Comparison of ENCODE assay signal across 8 cellular contexts in genomic region chr1:45803299-45803780, GRCh38. TPM values are rescaled to one million over a fixed set of nuclear protein-coding genes. Genes with fewer than 3 reads are reported as not detected.
DNase-seq lines count a peak whose midpoint lies in the region; ATAC-seq, FAIRE-seq and TF ChIP-seq lines count a peak whose summit lies in the region.

Gene MAST2 (plus strand): TSS chr1:45803612. CDS start chr1:45803896, 284 bp downstream.

- intact Hi-C loops in naive thymus-derived CD4-positive, alpha-beta T cell (cut with micrococcal nuclease): loop anchor here (1.0 to 10.0 kb wide), 11 partner anchors 19 to 499 kb away; partner anchors contain the start of genes CCDC163 (in 2 of the 2), IPP (in 2 of the 2), MMACHC (in 2 of the 2) and GPBP1L1 (in 1 of the 2)

- CTCF ChIA-PET in naive thymus-derived CD4-positive, alpha-beta T cell (lab: Charles Lee): no interaction called here

- H3K4me3 ChIP-seq in KMS-11 (IDR thresholded peaks at IDR 0.05; ENCODE audit: insufficient read depth, low read depth, low read length): peak within 1 kb of the TSS; percentile 83
- H3K4me3 ChIP-seq in fibroblast of lung (replicated peaks in 1 of 4; ENCODE audit: control extremely low read depth in 1 of 4, insufficient read depth in 1 of 4, low read depth in 3 of 4, low read length in 4 of 4): peak within 1 kb of the TSS; percentile 65 to 94 (median 76)
- H3K4me3 ChIP-seq in naive thymus-derived CD4-positive, alpha-beta T cell (ENCODE audit: low read length): peak within 1 kb of the TSS; percentile 65

- peak within 1 kb of the TSS; percentile 100 for H3K4me2 ChIP-seq in KMS-11
- peak within 1 kb of the TSS; percentile 94 for H3K4me2 ChIP-seq in fibroblast of lung (ENCODE audit: extremely low read depth, insufficient read depth, low read length)

- H3K4me1 ChIP-seq in KMS-11 (ENCODE audit: low read depth, poor library complexity, severe bottlenecking) (peaks cover 27% of the 10 kb centered on the region), fibroblast of lung (ENCODE audit: control insufficient read depth, extremely low read depth, insufficient read depth, low read length) (peaks cover 8% of the 10 kb centered on the region)
- peaks cover 0 to 7% of the 10 kb centered on the region in 2 donors for H3K4me1 ChIP-seq in naive thymus-derived CD4-positive, alpha-beta T cell (ENCODE audit: control insufficient read depth in 2 of 2, insufficient read depth in 2 of 2, low read length in 2 of 2)

- peak within 1 kb of the TSS; percentile 94 for H2AFZ ChIP-seq in KMS-11 (ENCODE audit: low read depth)
- H2AFZ ChIP-seq in fibroblast of lung (ENCODE audit: low read length): peak within 1 kb of the TSS; percentile 63

- peak within 1 kb of the TSS; percentile 57 for H3K27ac ChIP-seq in KMS-11
- peak within 1 kb of the TSS; percentile 88 for H3K27ac ChIP-seq in fibroblast of lung (ENCODE audit: insufficient read depth, low read length)
- peak within 1 kb of the TSS; percentile 41 for H3K27ac ChIP-seq in naive thymus-derived CD4-positive, alpha-beta T cell (ENCODE audit: low read depth, low read length)

- H3K36me3 ChIP-seq in KMS-11 (ENCODE audit: insufficient read depth): no peaks in the 10 kb centered on the region
- H3K36me3 ChIP-seq in fibroblast of lung (ENCODE audit: control insufficient read depth, insufficient read depth, low read length): peaks cover 2% of the 10 kb centered on the region
- no peaks in the 10 kb centered on the region for H3K36me3 ChIP-seq in naive thymus-derived CD4-positive, alpha-beta T cell (ENCODE audit: control insufficient read depth in 2 of 3, insufficient read depth in 3 of 3, low read length in 3 of 3)

- TF ChIP-seq CTCF in KMS-11 (conservative IDR thresholded peaks at IDR 0.05; ENCODE audit: low read depth, low read length) (no peak), fibroblast of lung (conservative IDR thresholded peaks at IDR 0.05 in 1 of 2, IDR thresholded peaks at IDR 0.05 in 1 of 2; ENCODE audit: low read depth in 1 of 2, low read length in 2 of 2) (no peak)

- peak; percentile 91 for ATAC-seq in GM21737 (IDR thresholded peaks at IDR 0.05; ENCODE audit: unreplicated experiment)
- ATAC-seq in naive thymus-derived CD4-positive, alpha-beta T cell: peak; percentile 98
- peak; percentile 94 for ATAC-seq in stimulated activated effector memory CD8-positive, alpha-beta T cell treated with anti-CD3 and anti-CD28 coated beads, Interleukin-12 subunit alpha, Interleukin-12 subunit beta, amount 100 ng/mL, for 72 hours

- H4K20me1 ChIP-seq in KMS-11 (ENCODE audit: insufficient read depth) (no peaks in the 10 kb centered on the region), fibroblast of lung (ENCODE audit: control insufficient read depth, extremely low read depth, insufficient read depth, low read length) (no peaks in the 10 kb centered on the region)

- no peaks in the 10 kb centered on the region for H3K27me3 Mint-ChIP-seq in naive thymus-derived CD4-positive, alpha-beta T cell

- peak within 1 kb of the TSS; percentile 10 to 87 (median 77) for H3K27ac Mint-ChIP-seq in naive thymus-derived CD4-positive, alpha-beta T cell
- H3K27ac Mint-ChIP-seq in stimulated activated effector memory CD8-positive, alpha-beta T cell treated with anti-CD3 and anti-CD28 coated beads, Interleukin-12 subunit alpha, Interleukin-12 subunit beta, amount 100 ng/mL, for 72 hours: peak within 1 kb of the TSS; percentile 85

- no peak for FAIRE-seq in RCC 7860 (lab: Jason Lieb, UNC)

- H3K79me2 ChIP-seq in KMS-11 (ENCODE audit: insufficient read depth, low read depth): peaks cover 30% of the 10 kb centered on the region; the same call in 1 of the 2 replicates
- H3K79me2 ChIP-seq in fibroblast of lung (ENCODE audit: control insufficient read depth, insufficient read depth, low read length): peaks cover 28% of the 10 kb centered on the region

- H3K36me3 Mint-ChIP-seq in naive thymus-derived CD4-positive, alpha-beta T cell: peaks cover 0 to 10% (median 3%) of the 10 kb centered on the region in 5 donors
- H3K36me3 Mint-ChIP-seq in stimulated activated effector memory CD8-positive, alpha-beta T cell treated with anti-CD3 and anti-CD28 coated beads, Interleukin-12 subunit alpha, Interleukin-12 subunit beta, amount 100 ng/mL, for 72 hours: peaks cover 10% of the 10 kb centered on the region

- H3K9ac ChIP-seq in KMS-11: peak within 1 kb of the TSS; percentile 43; the same call in 1 of the 2 replicates
- H3K9ac ChIP-seq in fibroblast of lung (ENCODE audit: insufficient read depth, low read length): peak within 1 kb of the TSS; percentile 64

- no peaks in the 10 kb centered on the region for H3K9me3 Mint-ChIP-seq in naive thymus-derived CD4-positive, alpha-beta T cell
- no peaks in the 10 kb centered on the region for H3K9me3 Mint-ChIP-seq in stimulated activated effector memory CD8-positive, alpha-beta T cell treated with anti-CD3 and anti-CD28 coated beads, Interleukin-12 subunit alpha, Interleukin-12 subunit beta, amount 100 ng/mL, for 72 hours

- H3K27me3 ChIP-seq in KMS-11 (ENCODE audit: insufficient read depth, low read depth) (no peaks in the 10 kb centered on the region), fibroblast of lung (ENCODE audit: control insufficient read depth, insufficient read depth, low read length) (no peaks in the 10 kb centered on the region)
- no peaks in the 10 kb centered on the region for H3K27me3 ChIP-seq in naive thymus-derived CD4-positive, alpha-beta T cell (ENCODE audit: control insufficient read depth in 2 of 2, insufficient read depth in 2 of 2, low read length in 2 of 2)

- DNase-seq in DMS53 treated with DMSO at 0.1 percent for 48 hours (lab: John Stamatoyannopoulos, UW; ENCODE audit: unreplicated experiment): peak; percentile 85
- peak; percentile 71 for DNase-seq in RCC 7860 (ENCODE audit: low spot score)
- DNase-seq in activated T-helper 1 cell treated with Interleukin-2 at 50 U/mL for 16 hours (ENCODE audit: low read depth): peak; percentile 79
- peak; percentile 85 to 87 for DNase-seq in fibroblast of lung (ENCODE audit: low read depth in 2 of 2)
- peak; percentile 53 to 95 (median 71) for DNase-seq in naive thymus-derived CD4-positive, alpha-beta T cell
- DNase-seq in stimulated activated effector memory CD8-positive, alpha-beta T cell treated with anti-CD3 and anti-CD28 coated beads, Interleukin-12 subunit alpha, Interleukin-12 subunit beta, amount 100 ng/mL, for 72 hours (ENCODE audit: low spot score in 2 of 2): peak; percentile 87 to 89

- POLR2A ChIA-PET in naive thymus-derived CD4-positive, alpha-beta T cell (lab: Charles Lee): no interaction called here

- peak within 1 kb of the TSS; percentile 87 to 100 (median 92) for H3K4me3 Mint-ChIP-seq in naive thymus-derived CD4-positive, alpha-beta T cell
- peak within 1 kb of the TSS; percentile 86 for H3K4me3 Mint-ChIP-seq in stimulated activated effector memory CD8-positive, alpha-beta T cell treated with anti-CD3 and anti-CD28 coated beads, Interleukin-12 subunit alpha, Interleukin-12 subunit beta, amount 100 ng/mL, for 72 hours

- no peaks in the 10 kb centered on the region for H3K9me3 ChIP-seq in fibroblast of lung (ENCODE audit: control insufficient read depth, insufficient read depth, low read depth, low read length)
- no peaks in the 10 kb centered on the region for H3K9me3 ChIP-seq in naive thymus-derived CD4-positive, alpha-beta T cell (ENCODE audit: control insufficient read depth in 2 of 3, low read length in 3 of 3)

- peaks cover 21 to 33% (median 26%) of the 10 kb centered on the region in 7 donors for H3K4me1 Mint-ChIP-seq in naive thymus-derived CD4-positive, alpha-beta T cell
- H3K4me1 Mint-ChIP-seq in stimulated activated effector memory CD8-positive, alpha-beta T cell treated with anti-CD3 and anti-CD28 coated beads, Interleukin-12 subunit alpha, Interleukin-12 subunit beta, amount 100 ng/mL, for 72 hours: peaks cover 36% of the 10 kb centered on the region

RNA-seq across cellular contexts. Expression of gene MAST2, which starts in this region (rescaled TPM):
- 17.5 and 24.9 TPM in 2 replicates for total RNA-seq in fibroblast of lung
- 17.5 and 24.1 TPM in 2 replicates for polyA plus RNA-seq in fibroblast of lung
- 16.3 and 21.0 TPM in 2 replicates for polyA plus RNA-seq in fibroblast of lung (2012)
- polyA minus RNA-seq in fibroblast of lung (ENCODE audit: low replicate concordance): 42.1 and 45.3 TPM in 2 replicates
- total RNA-seq in naive thymus-derived CD4-positive, alpha-beta T cell: 10 to 100 TPM in 2 of 5 experiments, 1 to 10 TPM in 3; 4.9 to 22.7 (median 7.1) TPM
- polyA plus RNA-seq in naive thymus-derived CD4-positive, alpha-beta T cell: 1 to 10 TPM; 1.1 to 2.3 TPM

Comparison
In these comparisons a context has a peak if more than half of its experiments do, and no peak if none do; other contexts are left out.
1. Peak in every context shown above with its lines: DNase-seq, ATAC-seq, H3K4me3 ChIP-seq and H3K27ac ChIP-seq.